Comparison of ENCODE assay signal across 2 cellular contexts in genomic region chr6:27477318-27478013, GRCh38.
TF ChIP-seq lines count a peak whose summit lies in the region.

No MANE protein-coding gene starts in this region.

TF ChIP-seq in SK-N-SH, 30 proteins besides CTCF, POLR2A, EP300 and RAD21 (continued from another document):
- TF ChIP-seq MAX (IDR thresholded peaks at IDR 0.05; ENCODE audit: low read depth) (no peak), RCOR1 (IDR thresholded peaks at IDR 0.05; ENCODE audit: low read length) (no peak), MEF2A (IDR thresholded peaks at IDR 0.05; ENCODE audit: borderline replicate concordance, low read depth) (no peak), MXI1 (IDR thresholded peaks at IDR 0.05; ENCODE audit: low read depth, low read length) (no peak), TEAD4 (IDR thresholded peaks at IDR 0.05; ENCODE audit: borderline replicate concordance, insufficient read depth) (no peak), TAF1 (IDR thresholded peaks at IDR 0.05; ENCODE audit: borderline replicate concordance, low read depth, low read length) (no peak), ELF1 (IDR thresholded peaks at IDR 0.05) (no peak), FOSL2 (IDR thresholded peaks at IDR 0.05; ENCODE audit: borderline replicate concordance, low read depth) (no peak), SMC3 (IDR thresholded peaks at IDR 0.05; ENCODE audit: low read depth, low read length) (no peak), PBX3 (IDR thresholded peaks at IDR 0.05) (no peak), TCF12 (IDR thresholded peaks at IDR 0.05) (no peak)
- TF ChIP-seq, protein P1, sequence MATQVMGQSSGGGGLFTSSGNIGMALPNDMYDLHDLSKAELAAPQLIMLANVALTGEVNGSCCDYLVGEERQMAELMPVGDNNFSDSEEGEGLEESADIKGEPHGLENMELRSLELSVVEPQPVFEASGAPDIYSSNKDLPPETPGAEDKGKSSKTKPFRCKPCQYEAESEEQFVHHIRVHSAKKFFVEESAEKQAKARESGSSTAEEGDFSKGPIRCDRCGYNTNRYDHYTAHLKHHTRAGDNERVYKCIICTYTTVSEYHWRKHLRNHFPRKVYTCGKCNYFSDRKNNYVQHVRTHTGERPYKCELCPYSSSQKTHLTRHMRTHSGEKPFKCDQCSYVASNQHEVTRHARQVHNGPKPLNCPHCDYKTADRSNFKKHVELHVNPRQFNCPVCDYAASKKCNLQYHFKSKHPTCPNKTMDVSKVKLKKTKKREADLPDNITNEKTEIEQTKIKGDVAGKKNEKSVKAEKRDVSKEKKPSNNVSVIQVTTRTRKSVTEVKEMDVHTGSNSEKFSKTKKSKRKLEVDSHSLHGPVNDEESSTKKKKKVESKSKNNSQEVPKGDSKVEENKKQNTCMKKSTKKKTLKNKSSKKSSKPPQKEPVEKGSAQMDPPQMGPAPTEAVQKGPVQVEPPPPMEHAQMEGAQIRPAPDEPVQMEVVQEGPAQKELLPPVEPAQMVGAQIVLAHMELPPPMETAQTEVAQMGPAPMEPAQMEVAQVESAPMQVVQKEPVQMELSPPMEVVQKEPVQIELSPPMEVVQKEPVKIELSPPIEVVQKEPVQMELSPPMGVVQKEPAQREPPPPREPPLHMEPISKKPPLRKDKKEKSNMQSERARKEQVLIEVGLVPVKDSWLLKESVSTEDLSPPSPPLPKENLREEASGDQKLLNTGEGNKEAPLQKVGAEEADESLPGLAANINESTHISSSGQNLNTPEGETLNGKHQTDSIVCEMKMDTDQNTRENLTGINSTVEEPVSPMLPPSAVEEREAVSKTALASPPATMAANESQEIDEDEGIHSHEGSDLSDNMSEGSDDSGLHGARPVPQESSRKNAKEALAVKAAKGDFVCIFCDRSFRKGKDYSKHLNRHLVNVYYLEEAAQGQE (IDR thresholded peaks at IDR 0.05; ENCODE audit: low read depth, low read length) = no peak

TF ChIP-seq in SK-N-SH treated with all-trans-retinoic acid at 6 μM for 48 hours, 23 proteins besides CTCF, POLR2A, EP300 and RAD21 (continued from another document):
- TF ChIP-seq CSRNP3 (CRISPR knock-in tag; IDR thresholded peaks at IDR 0.05) = no peak
- no peak for TF ChIP-seq ISL1 (CRISPR knock-in tag; IDR thresholded peaks at IDR 0.05)
- TF ChIP-seq TSHZ2 (CRISPR knock-in tag; IDR thresholded peaks at IDR 0.05) = no peak
- TF ChIP-seq ZFP30 (CRISPR knock-in tag; IDR thresholded peaks at IDR 0.05) = no peak
- no peak for TF ChIP-seq BACH2 (CRISPR knock-in tag; IDR thresholded peaks at IDR 0.05; ENCODE audit: borderline replicate concordance)
- TF ChIP-seq ZC3H10 (CRISPR knock-in tag; IDR thresholded peaks at IDR 0.05) = no peak
- no peak for TF ChIP-seq CSDC2 (CRISPR knock-in tag; IDR thresholded peaks at IDR 0.05)
- TF ChIP-seq SNAI2 (CRISPR knock-in tag; IDR thresholded peaks at IDR 0.05) = no peak
- TF ChIP-seq PPARA (CRISPR knock-in tag; IDR thresholded peaks at IDR 0.05; ENCODE audit: borderline replicate concordance) = no peak
- no peak for TF ChIP-seq CREB5 (CRISPR knock-in tag; IDR thresholded peaks at IDR 0.05; ENCODE audit: low read depth)
- TF ChIP-seq OSR1 (CRISPR knock-in tag; IDR thresholded peaks at IDR 0.05) = no peak
TF ChIP-seq in SK-N-SH treated with all-trans-retinoic acid at 6 μM for 48 hours: peak in this region for 0.
